Comparison of ENCODE assay signal across 13 cellular contexts in the genomic region with DNA sequence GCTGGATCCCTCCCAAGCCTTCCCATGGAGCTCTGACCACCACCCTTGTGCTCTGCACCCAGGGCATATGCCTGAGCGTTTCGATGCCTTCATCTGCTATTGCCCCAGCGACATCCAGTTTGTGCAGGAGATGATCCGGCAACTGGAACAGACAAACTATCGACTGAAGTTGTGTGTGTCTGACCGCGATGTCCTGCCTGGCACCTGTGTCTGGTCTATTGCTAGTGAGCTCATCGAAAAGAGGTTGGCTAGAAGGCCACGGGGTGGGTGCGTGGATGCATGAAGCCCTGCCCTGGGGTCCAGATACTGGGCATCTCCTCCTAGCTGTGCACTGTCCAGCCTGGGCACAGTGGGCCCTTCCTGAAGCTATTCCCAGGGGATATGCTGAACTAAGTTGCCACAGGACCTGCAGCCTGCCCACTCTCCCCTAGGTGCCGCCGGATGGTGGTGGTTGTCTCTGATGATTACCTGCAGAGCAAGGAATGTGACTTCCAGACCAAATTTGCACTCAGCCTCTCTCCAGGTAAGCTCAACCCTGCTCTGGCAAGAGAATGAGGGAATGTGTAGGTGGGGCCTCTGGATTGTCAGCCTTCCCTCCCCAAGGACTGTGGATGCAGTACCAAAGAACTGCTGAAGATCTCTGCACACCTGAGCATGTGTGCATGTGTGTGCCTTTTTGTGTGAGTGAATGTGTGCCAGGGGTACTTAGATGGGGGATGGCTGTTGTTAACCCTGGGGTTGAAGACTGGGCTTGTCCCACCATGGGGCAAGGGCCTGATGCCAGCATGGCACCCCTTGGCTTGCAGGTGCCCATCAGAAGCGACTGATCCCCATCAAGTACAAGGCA. TPM values are rescaled to one million over a fixed set of nuclear protein-coding genes. Genes with fewer than 3 reads are reported as not detected.
DNase-seq lines count a peak whose midpoint lies in the region; ATAC-seq and TF ChIP-seq lines count a peak whose summit lies in the region.
"Had no signal": no experiment of that assay in that cellular context is flagged by ENCODE, and none has a peak within 500 bp of the region (broad histone marks: within the 10 kb centered on the region; RNA-seq: fewer than 3 reads in every experiment).

No MANE protein-coding gene starts in this region.

- H3K27ac Mint-ChIP-seq in activated CD8-positive, alpha-beta T cell treated with anti-CD3 and anti-CD28 coated beads for 36 hours: peak overlapping the region; percentile 98
- no peak overlapping the region for H3K27ac Mint-ChIP-seq in stimulated activated naive CD8-positive, alpha-beta T cell treated with anti-CD3 and anti-CD28 coated beads, Interleukin-15, amount 100 ng/mL, for 72 hours
- H3K27ac Mint-ChIP-seq: activated naive CD4-positive, alpha-beta T cell treated with anti-CD3 and anti-CD28 coated beads, Interleukin-2, amount 50 U/mL, for 72 hours had no signal

- peaks cover 3% of the 10 kb centered on the region for H3K9me3 Mint-ChIP-seq in activated T-cell treated with anti-CD3 and anti-CD28 coated beads, Interleukin-2, amount 50 U/mL, for 4 hours
- peaks cover 3% of the 10 kb centered on the region for H3K9me3 Mint-ChIP-seq in activated CD8-positive, alpha-beta T cell treated with anti-CD3 and anti-CD28 coated beads for 36 hours
- no peaks in the 10 kb centered on the region for H3K9me3 Mint-ChIP-seq in stimulated activated naive CD8-positive, alpha-beta T cell treated with anti-CD3 and anti-CD28 coated beads, Interleukin-15, amount 100 ng/mL, for 72 hours

- H3K4me3 Mint-ChIP-seq in activated T-cell treated with anti-CD3 and anti-CD28 coated beads, Interleukin-2, amount 50 U/mL, for 4 hours: peak overlapping the region; percentile 86
- H3K4me3 Mint-ChIP-seq in activated CD8-positive, alpha-beta T cell treated with anti-CD3 and anti-CD28 coated beads for 36 hours: peak overlapping the region; percentile 92
- H3K4me3 Mint-ChIP-seq in stimulated activated naive CD8-positive, alpha-beta T cell treated with anti-CD3 and anti-CD28 coated beads, Interleukin-15, amount 100 ng/mL, for 72 hours: peak overlapping the region; percentile 49 to 90

- CTCF ChIA-PET in activated CD8-positive, alpha-beta T cell treated with anti-CD3 and anti-CD28 coated beads for 36 hours (lab: Charles Lee): interaction anchor here (1.2 to 5.1 kb wide), 3 partner anchors 12 to 24 kb away, joined by 3 to 31 read pairs (median 3); a partner anchor contains a TSS

- peaks cover 11% of the 10 kb centered on the region for H3K36me3 Mint-ChIP-seq in activated T-cell treated with anti-CD3 and anti-CD28 coated beads, Interleukin-2, amount 50 U/mL, for 4 hours (ENCODE audit: insufficient read depth)
- peaks cover 30% of the 10 kb centered on the region for H3K36me3 Mint-ChIP-seq in activated CD8-positive, alpha-beta T cell treated with anti-CD3 and anti-CD28 coated beads for 36 hours (ENCODE audit: low read depth)

- no peak for ATAC-seq in activated T-cell treated with anti-CD3 and anti-CD28 coated beads, Interleukin-2, amount 50 U/mL, for 4 hours
- no peak for ATAC-seq in activated CD8-positive, alpha-beta T cell treated with anti-CD3 and anti-CD28 coated beads for 36 hours
- ATAC-seq in left lobe of liver (no peak), GM18520 (IDR thresholded peaks at IDR 0.05; ENCODE audit: unreplicated experiment) (no peak)
- ATAC-seq in stimulated activated naive CD8-positive, alpha-beta T cell treated with anti-CD3 and anti-CD28 coated beads, Interleukin-15, amount 100 ng/mL, for 72 hours: no peak
- ATAC-seq: activated naive CD4-positive, alpha-beta T cell treated with anti-CD3 and anti-CD28 coated beads, Interleukin-2, amount 50 U/mL, for 72 hours; gastrocnemius medialis had no signal

- intact Hi-C loops in activated CD8-positive, alpha-beta T cell treated with anti-CD3 and anti-CD28 coated beads for 36 hours (cut with micrococcal nuclease): no loop called here

- no peak for DNase-seq in activated T-cell treated with anti-CD3 and anti-CD28 coated beads, Interleukin-2, amount 50 U/mL, for 4 hours
- no peak for DNase-seq in activated T-cell treated with anti-CD3 and anti-CD28 coated beads, Interleukin-2, amount 50 U/mL, for 1 hour
- DNase-seq in activated CD8-positive, alpha-beta T cell treated with anti-CD3 and anti-CD28 coated beads for 36 hours: no peak
- DNase-seq in left lobe of liver (ENCODE audit: low spot score): peak; percentile 46
- DNase-seq in stimulated activated naive CD8-positive, alpha-beta T cell treated with anti-CD3 and anti-CD28 coated beads, Interleukin-15, amount 100 ng/mL, for 72 hours: no peak
- DNase-seq in stimulated activated CD4-positive, alpha-beta T cell treated with anti-CD3 and anti-CD28 coated beads, Interleukin-4, amount 100 ng/mL, for 1 hour: no peak
- DNase-seq in NCI-H774 (lab: John Stamatoyannopoulos, UW): no peak
- DNase-seq: dermis blood vessel endothelial cell, gastrocnemius medialis, GDM1, left ventricle myocardium inferior had no signal

- H3K27me3 Mint-ChIP-seq in activated T-cell treated with anti-CD3 and anti-CD28 coated beads, Interleukin-2, amount 50 U/mL, for 4 hours (ENCODE audit: low read depth): no peaks in the 10 kb centered on the region
- H3K27me3 Mint-ChIP-seq in activated CD8-positive, alpha-beta T cell treated with anti-CD3 and anti-CD28 coated beads for 36 hours: no peaks in the 10 kb centered on the region
- H3K27me3 Mint-ChIP-seq in stimulated activated naive CD8-positive, alpha-beta T cell treated with anti-CD3 and anti-CD28 coated beads, Interleukin-15, amount 100 ng/mL, for 72 hours: no peaks in the 10 kb centered on the region

- TF ChIP-seq CTCF in activated CD8-positive, alpha-beta T cell treated with anti-CD3 and anti-CD28 coated beads for 36 hours (IDR thresholded peaks at IDR 0.05): no peak

- POLR2A ChIA-PET in activated CD8-positive, alpha-beta T cell treated with anti-CD3 and anti-CD28 coated beads for 36 hours (lab: Charles Lee): interaction anchor here (2.3 to 5.0 kb wide), 2 partner anchors 14 to 24 kb away, joined by 16 to 67 read pairs; a partner anchor contains a TSS

- peaks cover 42% of the 10 kb centered on the region for H3K4me1 Mint-ChIP-seq in activated T-cell treated with anti-CD3 and anti-CD28 coated beads, Interleukin-2, amount 50 U/mL, for 4 hours (ENCODE audit: low read depth)
- H3K4me1 Mint-ChIP-seq in activated CD8-positive, alpha-beta T cell treated with anti-CD3 and anti-CD28 coated beads for 36 hours (ENCODE audit: low read depth): peaks cover 32% of the 10 kb centered on the region
- peaks cover 56% of the 10 kb centered on the region for H3K4me1 Mint-ChIP-seq in stimulated activated naive CD8-positive, alpha-beta T cell treated with anti-CD3 and anti-CD28 coated beads, Interleukin-15, amount 100 ng/mL, for 72 hours

RNA-seq across cellular contexts. Expression of a gene that starts 2.1 kb away (rescaled TPM):
- 10 to 100 TPM; 35.7 to 45.1 (median 37.7) TPM for total RNA-seq in activated T-cell treated with anti-CD3 and anti-CD28 coated beads, Interleukin-2, amount 50 U/mL, for 4 hours
- total RNA-seq in activated CD8-positive, alpha-beta T cell treated with anti-CD3 and anti-CD28 coated beads for 36 hours: 10 to 100 TPM; 29.3 to 31.8 TPM
- 37.5 TPM for total RNA-seq in left lobe of liver

RNA-seq across cellular contexts. Expression of a gene that starts 3.6 kb away (rescaled TPM):
- 10 to 100 TPM; 49.6 to 62.0 (median 60.0) TPM for total RNA-seq in activated T-cell treated with anti-CD3 and anti-CD28 coated beads, Interleukin-2, amount 50 U/mL, for 4 hours
- 10 to 100 TPM; 70.1 to 72.0 TPM for total RNA-seq in activated CD8-positive, alpha-beta T cell treated with anti-CD3 and anti-CD28 coated beads for 36 hours
- total RNA-seq in left lobe of liver: 479 TPM

RNA-seq across cellular contexts. Expression of a gene that starts 24.8 kb away (rescaled TPM):
- 10 to 100 TPM; 45.3 to 47.4 (median 45.5) TPM for total RNA-seq in activated T-cell treated with anti-CD3 and anti-CD28 coated beads, Interleukin-2, amount 50 U/mL, for 4 hours
- 10 to 100 TPM; 56.5 to 57.9 TPM for total RNA-seq in activated CD8-positive, alpha-beta T cell treated with anti-CD3 and anti-CD28 coated beads for 36 hours
- 12.1 TPM for total RNA-seq in left lobe of liver
